8 cellular contexts compared by ENCODE assay signal in the genomic region with DNA sequence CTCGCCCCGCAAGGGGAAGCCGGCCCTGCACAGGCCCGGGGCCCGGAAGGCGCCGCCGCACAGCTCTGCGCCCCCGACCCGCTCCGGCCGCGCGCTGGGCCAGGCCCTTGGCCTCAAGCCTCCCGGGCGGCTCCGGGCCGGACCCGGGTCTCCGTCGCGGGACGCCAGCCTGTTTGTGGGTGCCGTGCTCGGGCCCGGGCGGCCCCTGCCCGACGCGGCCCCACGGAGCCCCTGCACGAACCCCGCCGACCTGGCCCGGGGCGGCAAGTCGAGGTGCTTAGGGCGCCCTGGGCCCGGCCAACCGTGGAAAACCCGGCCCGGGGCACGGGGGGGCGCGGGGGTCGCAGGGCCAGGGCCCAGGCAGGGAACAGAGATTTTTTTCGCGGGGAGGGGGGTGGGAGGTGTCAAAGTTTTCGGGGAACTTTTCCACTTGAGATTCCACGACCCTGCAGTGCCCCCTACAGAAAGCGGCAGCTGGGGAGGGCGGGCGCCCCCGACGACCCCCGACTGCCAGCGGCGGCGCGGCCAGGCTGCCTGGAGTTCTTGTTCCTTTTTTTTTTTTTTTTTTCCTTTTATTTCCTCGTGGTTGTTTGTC. TPM values are rescaled to one million over a fixed set of nuclear protein-coding genes. Genes with fewer than 3 reads are reported as not detected.
DNase-seq lines count a peak whose midpoint lies in the region; ATAC-seq and TF ChIP-seq lines count a peak whose summit lies in the region.

No MANE protein-coding gene starts in this region.

- no peak for TF ChIP-seq CTCF in NB4 (IDR thresholded peaks at IDR 0.05; ENCODE audit: low read depth, low read length)
- TF ChIP-seq CTCF in right atrium auricular region (IDR thresholded peaks at IDR 0.05) = no peak

- H3K27me3 ChIP-seq in right atrium auricular region (no peaks in the 10 kb centered on the region), skeletal muscle tissue (ENCODE audit: control insufficient read depth in 3 of 3, insufficient read depth in 3 of 3, low read length in 3 of 3) (no peaks in the 10 kb centered on the region)

- intact Hi-C loops in Right ventricle myocardium inferior (cut with DNase I) (loop anchor here (2.0 to 5.0 kb wide), 4 partner anchors 43 to 413 kb away; partner anchors contain the start of genes GNAS, GNAS-AS1, NPEPL1 and RAB22A), cardiac septum (cut with DNase I) (loop anchor here (2.0 to 10.0 kb wide), 4 partner anchors 43 to 413 kb away; partner anchors contain the start of genes GNAS, GNAS-AS1, NPEPL1 and RAB22A)

- peak overlapping the region; percentile 99 for H3K27ac Mint-ChIP-seq in activated naive CD4-positive, alpha-beta T cell treated with anti-CD3 and anti-CD28 coated beads, Interleukin-2, amount 50 U/mL, for 24 hours

- peak; percentile 76 for DNase-seq in Right ventricle myocardium inferior (ENCODE audit: missing footprints)
- DNase-seq in cardiac septum (ENCODE audit: low spot score) = no peak
- no peak for DNase-seq in NB4 (ENCODE audit: low read depth)
- DNase-seq in right atrium auricular region (ENCODE audit: low spot score) = peak; percentile 34

- peak; percentile 17 for ATAC-seq in Right ventricle myocardium inferior
- ATAC-seq in GM19351 (IDR thresholded peaks at IDR 0.05; ENCODE audit: unreplicated experiment) = no peak
- ATAC-seq in GM18873 (IDR thresholded peaks at IDR 0.05; ENCODE audit: low FRiP score, unreplicated experiment) = no peak

- H3K36me3 ChIP-seq in right atrium auricular region = no peaks in the 10 kb centered on the region
- peaks cover 2 to 4% (median 3%) of the 10 kb centered on the region in 3 donors for H3K36me3 ChIP-seq in skeletal muscle tissue (ENCODE audit: control insufficient read depth in 3 of 3, insufficient read depth in 3 of 3, low read length in 3 of 3)

- H3K27ac ChIP-seq in right atrium auricular region = peak overlapping the region; percentile 93 to 96
- H3K27ac ChIP-seq in skeletal muscle tissue (ENCODE audit: low read depth, low read length) = peak overlapping the region; percentile 95

- H3K36me3 Mint-ChIP-seq in activated naive CD4-positive, alpha-beta T cell treated with anti-CD3 and anti-CD28 coated beads, Interleukin-2, amount 50 U/mL, for 24 hours = peaks cover 4% of the 10 kb centered on the region

- peaks cover 14% of the 10 kb centered on the region for H3K4me1 Mint-ChIP-seq in activated naive CD4-positive, alpha-beta T cell treated with anti-CD3 and anti-CD28 coated beads, Interleukin-2, amount 50 U/mL, for 24 hours

- H3K4me1 ChIP-seq in right atrium auricular region (peaks cover 0 to 36% of the 10 kb centered on the region in 2 donors), skeletal muscle tissue (ENCODE audit: control insufficient read depth in 3 of 3, insufficient read depth in 3 of 3, low read length in 3 of 3) (peaks cover 35 to 52% (median 49%) of the 10 kb centered on the region in 3 donors)

- H3K9me3 Mint-ChIP-seq in activated naive CD4-positive, alpha-beta T cell treated with anti-CD3 and anti-CD28 coated beads, Interleukin-2, amount 50 U/mL, for 24 hours = no peaks in the 10 kb centered on the region

- peak overlapping the region; percentile 99 for H3K4me3 Mint-ChIP-seq in activated naive CD4-positive, alpha-beta T cell treated with anti-CD3 and anti-CD28 coated beads, Interleukin-2, amount 50 U/mL, for 24 hours

- H3K27me3 Mint-ChIP-seq in activated naive CD4-positive, alpha-beta T cell treated with anti-CD3 and anti-CD28 coated beads, Interleukin-2, amount 50 U/mL, for 24 hours = no peaks in the 10 kb centered on the region

- H3K9me3 ChIP-seq in right atrium auricular region = no peaks in the 10 kb centered on the region
- no peaks in the 10 kb centered on the region for H3K9me3 ChIP-seq in skeletal muscle tissue (ENCODE audit: control insufficient read depth in 3 of 3, low read length in 3 of 3)

- H3K4me3 ChIP-seq in NB4 (ENCODE audit: low read depth, low read length) = peak overlapping the region; percentile 96
- H3K4me3 ChIP-seq in right atrium auricular region = peak overlapping the region; percentile 84 to 97
- H3K4me3 ChIP-seq in skeletal muscle tissue (ENCODE audit: low read length in 3 of 3) = peak overlapping the region; percentile 97 to 100 (median 99)

- H3K9ac ChIP-seq in skeletal muscle tissue (ENCODE audit: low read depth in 1 of 3, low read length in 3 of 3) = peak overlapping the region; percentile 60 to 99 (median 98)

- TF ChIP-seq POLR2A in NB4 (IDR thresholded peaks at IDR 0.05; ENCODE audit: extremely low read depth, insufficient read length) = no peak

RNA-seq across cellular contexts. Expression of gene STX16, which starts 0.8 kb away (rescaled TPM):
- 23.8 TPM for total RNA-seq in Right ventricle myocardium inferior
- total RNA-seq in cardiac septum = 33.1 TPM
- 10 to 100 TPM; 20.9 to 26.1 TPM for total RNA-seq in right atrium auricular region
- total RNA-seq in skeletal muscle tissue = 32.4 TPM

RNA-seq across cellular contexts. Expression of gene NPEPL1, which starts 42.3 kb away (rescaled TPM):
- 23.3 TPM for total RNA-seq in Right ventricle myocardium inferior
- 31.5 TPM for total RNA-seq in cardiac septum
- 10 to 100 TPM; 12.2 to 14.1 TPM for total RNA-seq in right atrium auricular region
- total RNA-seq in skeletal muscle tissue = 20.9 TPM

Comparison
In these comparisons a context has a peak if more than half of its experiments do, and no peak if none do; other contexts are left out.
1. DNase-seq: peak in Right ventricle myocardium inferior (single experiment) and right atrium auricular region (single experiment); none in cardiac septum (single experiment) and NB4 (single experiment).
2. Peak in every context shown above with its lines, with median percentiles within 50 percentile points of each other: H3K4me3 ChIP-seq.